9 cellular contexts compared by ENCODE assay signal in the genomic region with DNA sequence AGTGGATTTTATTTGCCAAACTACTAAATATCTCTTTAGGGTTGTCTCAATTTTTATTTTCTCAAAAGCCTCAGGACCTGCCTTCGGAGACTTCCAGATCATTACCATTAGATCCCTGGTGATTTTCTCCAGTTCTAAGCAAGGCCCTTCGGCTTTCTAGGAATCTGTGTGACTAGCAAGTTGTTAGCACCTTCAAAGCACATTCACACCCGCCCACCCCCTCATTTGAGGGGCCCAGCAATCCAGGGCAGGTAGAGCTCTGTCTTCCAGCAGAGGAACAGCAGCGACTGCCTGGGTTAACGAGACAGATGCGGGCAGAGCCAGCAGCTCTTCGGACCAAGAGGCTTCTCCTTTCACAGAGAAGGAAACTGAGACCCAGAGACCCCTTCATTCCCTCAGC. TPM values are rescaled to one million over a fixed set of nuclear protein-coding genes. Genes with fewer than 3 reads are reported as not detected.
A peak's percentile ranks its signal among the peaks of the same experiment; 100 is the strongest.
DNase-seq lines count a peak whose midpoint lies in the region; ATAC-seq, FAIRE-seq and TF ChIP-seq lines count a peak whose summit lies in the region.
"Had no signal": no experiment of that assay in that cellular context is flagged by ENCODE, and none has a peak within 500 bp of the region (broad histone marks: within the 10 kb centered on the region; RNA-seq: fewer than 3 reads in every experiment).

No MANE protein-coding gene starts in this region.

- H3K79me2 ChIP-seq in keratinocyte (ENCODE audit: control insufficient read depth, insufficient read depth, low read length), result peaks cover 66% of the 10 kb centered on the region

- 0 out of 2 replicates have a peak overlapping the region, but pooled peaks have one; percentile 89 for H3K4me3 ChIP-seq in HUES64 (ENCODE audit: low read length)
- H3K4me3 ChIP-seq in keratinocyte (ENCODE audit: control insufficient read depth in 2 of 3, extremely low read depth in 1 of 3, insufficient read depth in 2 of 3, low read depth in 1 of 3, low read length in 3 of 3), result peak overlapping the region in 2 of 3 experiments; percentile 72 to 83
- peak overlapping the region; percentile 76 to 88 for H3K4me3 ChIP-seq in stomach smooth muscle (ENCODE audit: low read length in 2 of 2)
- H3K4me3 ChIP-seq in BE2C (ENCODE audit: low read depth, low read length), result no peak overlapping the region

- FAIRE-seq in keratinocyte (lab: Jason Lieb, UNC), result no peak
- FAIRE-seq: islet of Langerhans had no signal

- H3K36me3 Mint-ChIP-seq in activated naive CD8-positive, alpha-beta T cell, result peaks cover 16% of the 10 kb centered on the region

- H3K4me1 ChIP-seq in HUES64 (ENCODE audit: insufficient read depth, low read length), result peaks cover 49% of the 10 kb centered on the region
- H3K4me1 ChIP-seq in keratinocyte (ENCODE audit: control insufficient read depth, extremely low read depth, insufficient read depth, low read length), result peaks cover 41% of the 10 kb centered on the region
- H3K4me1 ChIP-seq in stomach smooth muscle (ENCODE audit: control insufficient read depth, insufficient read depth, low read length), result peaks cover 79% of the 10 kb centered on the region
- H3K4me1 ChIP-seq in BE2C, result 0 out of 2 replicates have a peak, but pooled peaks cover 3% of the 10 kb centered on the region

- H3K27me3 ChIP-seq in HUES64 (ENCODE audit: insufficient read depth, low read length) (no peaks in the 10 kb centered on the region), keratinocyte (ENCODE audit: control insufficient read depth, extremely low read depth, insufficient read depth, low read length) (no peaks in the 10 kb centered on the region), stomach smooth muscle (ENCODE audit: control insufficient read depth in 1 of 2, insufficient read depth in 2 of 2, low read length in 2 of 2) (no peaks in the 10 kb centered on the region), BE2C (no peaks in the 10 kb centered on the region)

- H3K27ac ChIP-seq in HUES64 (ENCODE audit: low read depth, low read length), result no peak overlapping the region
- H3K27ac ChIP-seq in keratinocyte (ENCODE audit: control insufficient read depth, insufficient read depth, low read length), result no peak overlapping the region
- H3K27ac ChIP-seq in stomach smooth muscle (ENCODE audit: low read length), result no peak overlapping the region

- H3K9ac ChIP-seq in HUES64 (ENCODE audit: low read depth, low read length) (no peak overlapping the region), keratinocyte (ENCODE audit: control insufficient read depth, extremely low read depth, insufficient read depth, low read length) (no peak overlapping the region), stomach smooth muscle (ENCODE audit: low read length in 2 of 2) (no peak overlapping the region)

- ATAC-seq in GM19452 (IDR thresholded peaks at IDR 0.05; ENCODE audit: unreplicated experiment), result no peak

- TF ChIP-seq CTCF in keratinocyte (optimal IDR thresholded peaks at IDR 0.05 in 1 of 3, IDR thresholded peaks at IDR 0.05 in 1 of 3, conservative IDR thresholded peaks at IDR 0.05 in 1 of 3; ENCODE audit: extremely low read depth in 1 of 3, insufficient read depth in 2 of 3, low read length in 3 of 3), result no peak
- no peak for TF ChIP-seq CTCF in BE2C (IDR thresholded peaks at IDR 0.05; ENCODE audit: low read depth, low read length)

- peak overlapping the region; percentile 87 for H3K27ac Mint-ChIP-seq in activated naive CD8-positive, alpha-beta T cell

- peaks cover 11% of the 10 kb centered on the region for H3K9me1 ChIP-seq in keratinocyte (ENCODE audit: control insufficient read depth, extremely low read depth, insufficient read depth, low read length)

- peaks cover 86% of the 10 kb centered on the region for H3K4me1 Mint-ChIP-seq in activated naive CD8-positive, alpha-beta T cell (ENCODE audit: low read depth)

- DNase-seq in keratinocyte (ENCODE audit: low read depth, low spot score) (no peak), NCI-H2081 treated with DMSO at 0.1 percent for 48 hours (lab: John Stamatoyannopoulos, UW) (no peak), BE2C (no peak)
- DNase-seq: activated gamma-delta T cell treated with Interleukin-2 at 50 U/mL for 16 hours had no signal

- WGBS in HUES64, result 86% methylated on average over 7 of the region's 7 CpGs

- H2AFZ ChIP-seq in keratinocyte (ENCODE audit: control insufficient read depth, low read length), result no peak overlapping the region

- H4K20me1 ChIP-seq in keratinocyte (ENCODE audit: control insufficient read depth, extremely low read depth, insufficient read depth, low read length), result peaks cover 31% of the 10 kb centered on the region

- dilution Hi-C loops in keratinocyte (cut with MboI; ENCODE audit: extremely low pct_ligation_motif_present, low sequenced_read_pairs), result no loop called here

- peak overlapping the region; percentile 97 for H3K4me2 ChIP-seq in keratinocyte (ENCODE audit: control insufficient read depth, extremely low read depth, insufficient read depth, low read depth, low read length)

- H3K9me3 ChIP-seq in HUES64 (ENCODE audit: insufficient read depth, low read depth, low read length), result no peaks in the 10 kb centered on the region
- no peaks in the 10 kb centered on the region for H3K9me3 ChIP-seq in keratinocyte (ENCODE audit: control insufficient read depth, low read depth, low read length)
- H3K9me3 ChIP-seq in stomach smooth muscle (ENCODE audit: control insufficient read depth in 2 of 2, low read length in 2 of 2), result no peaks in the 10 kb centered on the region
- H3K9me3 ChIP-seq in BE2C, result no peaks in the 10 kb centered on the region

- H3K36me3 ChIP-seq in HUES64 (ENCODE audit: insufficient read depth, low read length), result peaks cover 62% of the 10 kb centered on the region
- peaks cover 38 to 61% of the 10 kb centered on the region in 2 experiments for H3K36me3 ChIP-seq in keratinocyte (ENCODE audit: control insufficient read depth in 2 of 2, extremely low read depth in 1 of 2, insufficient read depth in 2 of 2, low read length in 2 of 2)
- H3K36me3 ChIP-seq in stomach smooth muscle (ENCODE audit: control insufficient read depth in 2 of 2, insufficient read depth in 2 of 2, low read length in 2 of 2), result peaks cover 32 to 44% of the 10 kb centered on the region in 2 donors
- peaks cover 32% of the 10 kb centered on the region for H3K36me3 ChIP-seq in BE2C

- H3K4me3 Mint-ChIP-seq in activated naive CD8-positive, alpha-beta T cell, result peak overlapping the region; percentile 94

- no peaks in the 10 kb centered on the region for H3K27me3 Mint-ChIP-seq in activated naive CD8-positive, alpha-beta T cell

- no peaks in the 10 kb centered on the region for H3K9me3 Mint-ChIP-seq in activated naive CD8-positive, alpha-beta T cell (ENCODE audit: low read depth)

RNA-seq across cellular contexts. Expression of gene WDR1, which starts 2.0 kb away (rescaled TPM):
- 211 TPM for polyA plus RNA-seq in HUES64 (2013, experiment 1 of 2)
- 179 TPM for polyA plus RNA-seq in HUES64 (2013, experiment 2 of 2)
- 388 to 423 TPM (median 388 TPM) in 3 replicates for polyA plus RNA-seq in keratinocyte
- polyA plus RNA-seq in keratinocyte (2011; ENCODE audit: low read depth), result 337 TPM
- polyA plus RNA-seq in keratinocyte (2011; cell fraction: cytosol; rRNA removed), result 391 and 468 TPM in 2 replicates
- 312 and 336 TPM in 2 replicates for polyA plus RNA-seq in keratinocyte (2011; cell fraction: nucleus; rRNA removed)
- 204 and 352 TPM in 2 replicates for polyA plus RNA-seq in keratinocyte (2012; ENCODE audit: low replicate concordance)
- 342 to 533 TPM (median 448 TPM) in 3 replicates for polyA minus RNA-seq in keratinocyte
- 411 TPM for polyA minus RNA-seq in keratinocyte (2011; cell fraction: cytosol; rRNA and poly(A)+ RNA removed)
- 185 and 236 TPM in 2 replicates for polyA minus RNA-seq in keratinocyte (2011; cell fraction: nucleus; rRNA and poly(A)+ RNA removed)
- polyA plus RNA-seq in BE2C (2012; ENCODE audit: insufficient read depth, insufficient read length, low read depth), result 93.6 TPM
